ENCODE assay signal across 9 cellular contexts in genomic region chr7:55557666-55558188, GRCh38. TPM values are rescaled to one million over a fixed set of nuclear protein-coding genes. Genes with fewer than 3 reads are reported as not detected.
DNase-seq lines count a peak whose midpoint lies in the region; ATAC-seq, FAIRE-seq and TF ChIP-seq lines count a peak whose summit lies in the region.
"Had no signal": no experiment of that assay in that cellular context is flagged by ENCODE, and none has a peak within 500 bp of the region (broad histone marks: within the 10 kb centered on the region; RNA-seq: fewer than 3 reads in every experiment).

No MANE protein-coding gene starts in this region.

- peak; percentile 32; the same call in 1 of the 3 replicates for ATAC-seq in HepG2
- ATAC-seq in right lobe of liver: no peak
- ATAC-seq in HG02852 (IDR thresholded peaks at IDR 0.05; ENCODE audit: unreplicated experiment): peak; percentile 81

- TF ChIP-seq CTCF in HepG2 (CRISPR knock-in tag; IDR thresholded peaks at IDR 0.05) (no peak), right lobe of liver (IDR thresholded peaks at IDR 0.05) (no peak), type B pancreatic cell (conservative IDR thresholded peaks at IDR 0.05) (peak; percentile 39), sigmoid colon (IDR thresholded peaks at IDR 0.05) (no peak)

- peaks cover 71% of the 10 kb centered on the region for H3K4me1 Mint-ChIP-seq in type B pancreatic cell (ENCODE audit: unreplicated experiment)

- no peak overlapping the region for H3K4me3 Mint-ChIP-seq in type B pancreatic cell

- intact Hi-C loops in HepG2 (cut with micrococcal nuclease; ENCODE audit: unreplicated experiment) (no loop called here), right lobe of liver (cut with DNase I) (no loop called here), sigmoid colon (cut with DNase I) (no loop called here)

- CTCF ChIA-PET in HepG2 (lab: Yijun Ruan, JAX; ENCODE audit: low intra/inter-chr PET ratio, low total read pairs): no interaction called here

- no peak for TF ChIP-seq RAD21 in HepG2 (CRISPR knock-in tag; IDR thresholded peaks at IDR 0.05)

- H3K4me3 ChIP-seq in HepG2 (replicated peaks in 1 of 3; ENCODE audit: insufficient read depth in 1 of 3, low read depth in 2 of 3, low read length in 3 of 3) (no peak overlapping the region), right lobe of liver (no peak overlapping the region), sigmoid colon (no peak overlapping the region)

- no peak overlapping the region for H3K27ac Mint-ChIP-seq in type B pancreatic cell

- in situ Hi-C loops in HepG2 (cut with HindIII; ENCODE audit: extremely low pct_ligation_motif_present, low pct_unique_long_range_greater_than_20kb): no loop called here

- H3K9me3 Mint-ChIP-seq in type B pancreatic cell: no peaks in the 10 kb centered on the region

- H3K9ac ChIP-seq in HepG2 (ENCODE audit: insufficient read depth, low read depth, low read length): no peak overlapping the region

- H3K9me3 ChIP-seq in HepG2 (ENCODE audit: low read length) (no peaks in the 10 kb centered on the region), right lobe of liver (no peaks in the 10 kb centered on the region), sigmoid colon (no peaks in the 10 kb centered on the region)

- POLR2A ChIA-PET in HepG2 (lab: Yijun Ruan, JAX): no interaction called here

- DNase-seq in HepG2 (ENCODE audit: low spot score): no peak
- DNase-seq in right lobe of liver: no peak
- DNase-seq in type B pancreatic cell (ENCODE audit: extremely low spot score, unreplicated experiment): no peak
- DNase-seq in SHP77 treated with DMSO at 0.1 percent for 48 hours (lab: John Stamatoyannopoulos, UW): no peak
- DNase-seq in NCI-H524 (lab: John Stamatoyannopoulos, UW): no peak
- DNase-seq in sigmoid colon: no peak

- H3K79me2 ChIP-seq in HepG2 (ENCODE audit: insufficient read depth, low read length): peaks cover 72% of the 10 kb centered on the region

- H3K27me3 Mint-ChIP-seq in type B pancreatic cell: no peaks in the 10 kb centered on the region

- BruUV-seq in HepG2 (replicated peaks; lab: Mats Ljungman, UMichigan): no TSS peak

- no peak for FAIRE-seq in HepG2 (lab: Jason Lieb, UNC)

- H3K27me3 ChIP-seq in HepG2 (ENCODE audit: control insufficient read depth in 1 of 2, insufficient read depth in 2 of 2, low read length in 2 of 2) (no peaks in the 10 kb centered on the region), right lobe of liver (no peaks in the 10 kb centered on the region), sigmoid colon (no peaks in the 10 kb centered on the region)

- TF ChIP-seq EP300 in HepG2 (IDR thresholded peaks at IDR 0.05; ENCODE audit: low read depth in 2 of 2, low read length in 2 of 2) (no peak), HepG2 (CRISPR knock-in tag; IDR thresholded peaks at IDR 0.05; ENCODE audit: borderline replicate concordance) (no peak), sigmoid colon (IDR thresholded peaks at IDR 0.05) (no peak)

- H2AFZ ChIP-seq in HepG2 (ENCODE audit: low read length): no peak overlapping the region

- H3K4me2 ChIP-seq in HepG2 (ENCODE audit: low read depth, low read length): no peak overlapping the region

- peaks cover 0 to 2% of the 10 kb centered on the region in 2 experiments; a peak in 2 of 5 replicates for H3K36me3 ChIP-seq in HepG2 (replicated peaks in 1 of 2; ENCODE audit: control insufficient read depth in 1 of 2, insufficient read depth in 2 of 2, low read length in 2 of 2)
- H3K36me3 ChIP-seq in right lobe of liver: no peaks in the 10 kb centered on the region
- H3K36me3 ChIP-seq in sigmoid colon: no peaks in the 10 kb centered on the region

- H3K4me1 ChIP-seq in HepG2 (ENCODE audit: insufficient read depth, low read length) (peaks cover 26% of the 10 kb centered on the region), right lobe of liver (peaks cover 0 to 11% (median 0%) of the 10 kb centered on the region in 4 donors), sigmoid colon (peaks cover 0 to 25% (median 9%) of the 10 kb centered on the region in 4 donors)

- WGBS in HepG2 (ENCODE audit: low lambda C conversion rate): 92% methylated on average over 7 of the region's 7 CpGs
- WGBS in right lobe of liver (ENCODE audit: insufficient coverage, low coverage, low lambda C conversion rate, missing lambda C conversion rate): 64% methylated on average over 7 of the region's 7 CpGs
- 61 to 79% methylated on average over 7 of the region's 7 CpGs for WGBS in sigmoid colon, 2 donors

- H3K36me3 Mint-ChIP-seq in type B pancreatic cell: peaks cover 12% of the 10 kb centered on the region

- H3K27ac ChIP-seq in HepG2 (ENCODE audit: extremely low read length, insufficient read depth, low read length) (no peak overlapping the region), right lobe of liver (no peak overlapping the region), sigmoid colon (no peak overlapping the region)
- H3K27ac ChIP-seq: VCaP had no signal

- TF ChIP-seq POLR2A in HepG2 (IDR thresholded peaks at IDR 0.05; ENCODE audit: insufficient read depth in 1 of 2, low read depth in 2 of 2, low read length in 2 of 2) (no peak), right lobe of liver (IDR thresholded peaks at IDR 0.05) (no peak), Raji (IDR thresholded peaks at IDR 0.05; ENCODE audit: insufficient read depth, low read depth, low read length) (peak; percentile 44; the same call in 1 of the 2 replicates), sigmoid colon (IDR thresholded peaks at IDR 0.05) (no peak)

- peaks cover 4% of the 10 kb centered on the region; the same call in 1 of the 2 replicates for H4K20me1 ChIP-seq in HepG2 (ENCODE audit: insufficient read depth, low read length)

TF ChIP-seq in HepG2, 621 proteins besides CTCF, POLR2A, EP300 and RAD21:
- no peak for TF ChIP-seq HOXA5 (CRISPR knock-in tag; IDR thresholded peaks at IDR 0.05)
TF ChIP-seq in HepG2: peak in this region for 0.

RNA-seq across cellular contexts. Expression of gene VOPP1, which starts 14.6 kb away (rescaled TPM):
- total RNA-seq in HepG2 (2016; rRNA removed; fragmentation: Illumina TruSeq; extraction: Trizol): 49.9 and 55.3 TPM in 2 replicates
- total RNA-seq in HepG2 (2016; cell fraction: cytosol; rRNA removed; fragmentation: Illumina TruSeq; extraction: Trizol; ENCODE audit: low read depth): 29.6 and 31.7 TPM in 2 replicates
- total RNA-seq in HepG2 (2016; cell fraction: insoluble cytoplasmic fraction; rRNA removed; fragmentation: Illumina TruSeq; extraction: Trizol): 43.7 and 56.7 TPM in 2 replicates
- 74.9 and 78.9 TPM in 2 replicates for total RNA-seq in HepG2 (2016; cell fraction: membrane; rRNA removed; fragmentation: Illumina TruSeq; extraction: Trizol)
- total RNA-seq in HepG2 (2016; cell fraction: nucleus; rRNA removed; fragmentation: Illumina TruSeq; extraction: Trizol): 43.5 and 50.2 TPM in 2 replicates
- 21.3 and 21.8 TPM in 2 replicates for polyA plus RNA-seq in HepG2 (2011; rRNA removed)
- 21.1 and 24.6 TPM in 2 replicates for polyA plus RNA-seq in HepG2 (2011; cell fraction: cytosol; rRNA removed)
- polyA plus RNA-seq in HepG2 (2011; cell fraction: nucleus; rRNA removed): 12.5 and 14.4 TPM in 2 replicates
- 24.1 and 26.8 TPM in 2 replicates for polyA plus RNA-seq in HepG2 (2012)
- polyA plus RNA-seq in HepG2 (2016; cell fraction: cytosol; fragmentation: Illumina TruSeq; extraction: Trizol; ENCODE audit: low read depth): 32.1 and 36.4 TPM in 2 replicates
- 38.0 and 40.3 TPM in 2 replicates for polyA plus RNA-seq in HepG2 (2016; cell fraction: insoluble cytoplasmic fraction; fragmentation: Illumina TruSeq; extraction: Trizol; ENCODE audit: low read depth)
- 62.2 and 67.1 TPM in 2 replicates for polyA plus RNA-seq in HepG2 (2016; cell fraction: membrane; fragmentation: Illumina TruSeq; extraction: Trizol; ENCODE audit: low read depth)
- 49.8 and 50.9 TPM in 2 replicates for polyA plus RNA-seq in HepG2 (2016; cell fraction: nucleus; fragmentation: Illumina TruSeq; extraction: Trizol; ENCODE audit: insufficient read depth, low read depth)
- 59.2 and 63.5 TPM in 2 replicates for polyA minus RNA-seq in HepG2 (2011; rRNA and poly(A)+ RNA removed; ENCODE audit: low replicate concordance)
- polyA minus RNA-seq in HepG2 (2011; cell fraction: cytosol; rRNA and poly(A)+ RNA removed): 28.0 and 28.5 TPM in 2 replicates
- polyA minus RNA-seq in HepG2 (2011; cell fraction: nucleus; rRNA and poly(A)+ RNA removed): 19.4 and 23.2 TPM in 2 replicates
- 10 to 100 TPM; 15.8 to 30.3 (median 23.2) TPM for total RNA-seq in right lobe of liver
- 31.0 and 38.9 TPM in 2 replicates for total RNA-seq in type B pancreatic cell (ENCODE audit: low replicate concordance)
- 10 to 100 TPM; 22.2 to 26.4 (median 24.3) TPM for total RNA-seq in sigmoid colon
- polyA plus RNA-seq in sigmoid colon: 10 to 100 TPM; 57.8 to 59.5 (median 59.5) TPM

Comparison
In these comparisons a context has a peak if more than half of its experiments do, and no peak if none do; other contexts are left out.
1. ATAC-seq: peak in HepG2 (single experiment) and HG02852 (single experiment); none in right lobe of liver (0 of 4).